In genomic region chr22:26380072-26380471, GRCh38 we compare ENCODE assay signal across 9 cellular contexts.
"Had no signal": no experiment of that assay in that cellular context is flagged by ENCODE, and none has a peak within 500 bp of the region (broad histone marks: within the 10 kb centered on the region; RNA-seq: fewer than 3 reads in every experiment).

No MANE protein-coding gene starts in this region.

- H3K9ac ChIP-seq: KMS-11 had no signal

- ATAC-seq: HepG2, K562 had no signal

- H3K4me3 Mint-ChIP-seq: IgD-negative memory B cell had no signal

- H3K27ac Mint-ChIP-seq: IgD-negative memory B cell had no signal

- H3K4me2 ChIP-seq: KMS-11 had no signal

- FAIRE-seq: HepG2, HTR-8/SVneo, K562 had no signal

- H3K27ac ChIP-seq: HL-60, KMS-11 had no signal

- H3K4me3 ChIP-seq: K562 had no signal

- DNase-seq: IMR-90, KBM-7, KG1 had no signal
